9 cellular contexts compared by ENCODE assay signal in genomic region chr3:188956839-188957489, GRCh38.
A peak's percentile ranks its signal among the peaks of the same experiment; 100 is the strongest.
DNase-seq lines count a peak whose midpoint lies in the region; ATAC-seq, FAIRE-seq and TF ChIP-seq lines count a peak whose summit lies in the region.
"Had no signal": no experiment of that assay in that cellular context is flagged by ENCODE, and none has a peak within 500 bp of the region (broad histone marks: within the 10 kb centered on the region; RNA-seq: fewer than 3 reads in every experiment).

No MANE protein-coding gene starts in this region.

- ATAC-seq in GM18867 (IDR thresholded peaks at IDR 0.05; ENCODE audit: unreplicated experiment) (no peak), GM21619 (IDR thresholded peaks at IDR 0.05; ENCODE audit: unreplicated experiment) (no peak), esophagus mucosa (no peak)
- ATAC-seq: naive thymus-derived CD4-positive, alpha-beta T cell had no signal

- H3K79me2 ChIP-seq in neural cell (replicated peaks; ENCODE audit: insufficient read depth, low read length) = no peaks in the 10 kb centered on the region

- no peaks in the 10 kb centered on the region for H3K27me3 ChIP-seq in neural cell (ENCODE audit: insufficient read depth, low read depth, low read length)

- H4K20me1 ChIP-seq in neural cell (ENCODE audit: insufficient read depth) = no peaks in the 10 kb centered on the region

- no peak for FAIRE-seq in HTR-8/SVneo (lab: Jason Lieb, UNC)

- H3K27ac ChIP-seq in neural cell (ENCODE audit: low read length) = no peak overlapping the region

- no peak overlapping the region for H2AFZ ChIP-seq in neural cell (ENCODE audit: low read depth, low read length)

- H3K9me3 ChIP-seq in neural cell (ENCODE audit: low read length) = no peaks in the 10 kb centered on the region

- H3F3A ChIP-seq in neural cell (ENCODE audit: insufficient read depth, low read length, poor library complexity, severe bottlenecking) = no peaks in the 10 kb centered on the region

- no peaks in the 10 kb centered on the region for H3K9me2 ChIP-seq in neural cell (ENCODE audit: insufficient read depth, low read length)

- H3K4me3 ChIP-seq in epithelial cell of proximal tubule (ENCODE audit: low read depth, low read length) = no peak overlapping the region
- no peak overlapping the region for H3K4me3 ChIP-seq in neural cell (ENCODE audit: low read length)

- DNase-seq in DMS 273 (lab: John Stamatoyannopoulos, UW; ENCODE audit: unreplicated experiment) (peak; percentile 86), HTR-8/SVneo (ENCODE audit: insufficient read length, low spot score) (peak; percentile 45), RPMI7951 (ENCODE audit: low read depth) (peak; percentile 64), epithelial cell of proximal tubule (ENCODE audit: low read depth) (no peak)

- TF ChIP-seq EP300 in neural cell (conservative IDR thresholded peaks at IDR 0.05; ENCODE audit: poor library complexity, severe bottlenecking) = no peak

- peak; percentile 83 for TF ChIP-seq CTCF in epithelial cell of proximal tubule (conservative IDR thresholded peaks at IDR 0.05; ENCODE audit: low read depth, low read length)
- TF ChIP-seq CTCF in neural cell (IDR thresholded peaks at IDR 0.05; ENCODE audit: poor library complexity, severe bottlenecking) = peak; percentile 56

- TF ChIP-seq RAD21 in neural cell (conservative IDR thresholded peaks at IDR 0.05) = peak; percentile 48

- H3K4me2 ChIP-seq in neural cell (ENCODE audit: low read length) = no peak overlapping the region

- no peak overlapping the region for H3K9ac ChIP-seq in neural cell (ENCODE audit: low read length)

- H3K36me3 ChIP-seq in neural cell (ENCODE audit: insufficient read depth, low read length) = no peaks in the 10 kb centered on the region

TF ChIP-seq in neural cell, 6 proteins besides CTCF, POLR2A, EP300 and RAD21:
- TF ChIP-seq SMC3 (conservative IDR thresholded peaks at IDR 0.05; ENCODE audit: poor library complexity) = peak; percentile 60
- TF ChIP-seq REST (IDR thresholded peaks at IDR 0.05; ENCODE audit: borderline replicate concordance) = no peak
TF ChIP-seq in neural cell: peak in this region for 1.
